Comparison of ENCODE assay signal across 8 cellular contexts in the genomic region with DNA sequence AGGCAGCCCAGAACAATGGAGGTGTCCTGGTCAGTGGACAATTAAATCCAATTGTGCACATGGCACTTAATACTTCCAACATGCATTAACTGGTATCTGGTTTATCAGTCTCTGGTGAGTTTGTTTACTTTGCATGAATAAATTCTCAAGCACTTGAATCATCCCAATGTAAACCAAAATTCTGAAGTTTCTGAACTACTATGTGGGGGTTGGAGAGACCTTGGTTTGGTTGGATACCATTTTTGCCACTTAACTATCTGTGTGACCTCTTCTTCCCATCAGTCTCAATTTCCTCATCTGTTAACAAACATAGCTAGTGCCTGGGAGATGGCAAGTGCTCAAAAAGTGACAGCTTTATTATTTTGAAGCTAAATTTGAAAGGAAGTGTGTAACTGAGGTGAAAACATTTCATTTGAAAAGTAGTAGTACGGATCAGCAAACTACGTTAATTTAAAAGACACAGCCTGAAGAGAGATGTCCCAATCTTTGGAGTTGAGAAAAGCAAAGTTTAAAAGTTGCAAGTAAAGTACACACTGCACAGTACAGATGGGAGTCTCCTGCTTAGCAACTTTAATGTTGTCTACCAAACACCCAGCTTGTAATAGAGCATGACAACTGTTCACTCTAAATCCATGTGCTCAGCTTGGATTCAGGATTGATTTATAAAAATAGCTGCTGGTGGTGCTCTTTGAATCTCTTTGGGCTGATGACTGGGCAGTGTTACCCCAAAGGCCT.
DNase-seq lines count a peak whose midpoint lies in the region; ATAC-seq and TF ChIP-seq lines count a peak whose summit lies in the region.

No MANE protein-coding gene starts in this region.

- H3K4me3 ChIP-seq in GM12864 (ENCODE audit: low read depth, low read length) (peak overlapping the region; percentile 97), Peyer's patch (peak overlapping the region in 3 of 4 donors; percentile 74 to 98 (median 95)), ovary (peak overlapping the region; percentile 99)

- no peak for TF ChIP-seq EP300 in ovary (IDR thresholded peaks at IDR 0.05)

- H3K36me3 ChIP-seq in Peyer's patch (no peaks in the 10 kb centered on the region), ovary (no peaks in the 10 kb centered on the region)

- H3K27ac ChIP-seq in Peyer's patch (peak overlapping the region; percentile 87 to 98 (median 93)), epithelial cell of prostate (peak overlapping the region; percentile 95), ovary (peak overlapping the region in 1 of 2 donors; percentile 69)

- H3K9me3 ChIP-seq in Peyer's patch (no peaks in the 10 kb centered on the region), ovary (no peaks in the 10 kb centered on the region)

- no peak for TF ChIP-seq CTCF in GM12864 (IDR thresholded peaks at IDR 0.05; ENCODE audit: low read depth, low read length, missing control alignments)
- no peak for TF ChIP-seq CTCF in Peyer's patch (IDR thresholded peaks at IDR 0.05)
- TF ChIP-seq CTCF in ovary (IDR thresholded peaks at IDR 0.05) = no peak
- no peak for TF ChIP-seq CTCF in GM20000 (IDR thresholded peaks at IDR 0.05; ENCODE audit: extremely low read depth, missing control alignments)

- peaks cover 0 to 21% (median 4%) of the 10 kb centered on the region in 4 donors for H3K4me1 ChIP-seq in Peyer's patch
- peaks cover 3% of the 10 kb centered on the region for H3K4me1 ChIP-seq in ovary (ENCODE audit: insufficient read depth)

- TF ChIP-seq POLR2A in Peyer's patch (IDR thresholded peaks at IDR 0.05) (no peak), ovary (IDR thresholded peaks at IDR 0.05) (no peak)

- no peak for DNase-seq in GM12864 (ENCODE audit: low read depth)
- DNase-seq in Peyer's patch = no peak
- peak; percentile 39 for DNase-seq in epithelial cell of prostate (ENCODE audit: low read depth, low spot score)
- DNase-seq in ovary = no peak
- DNase-seq in GM20000 (ENCODE audit: low spot score) = no peak
- no peak for DNase-seq in stimulated activated CD4-positive, alpha-beta T cell treated with anti-CD3 and anti-CD28 coated beads, Interleukin-2, amount 100 ng/mL, for 24 hours

- no peaks in the 10 kb centered on the region for H3K27me3 ChIP-seq in Peyer's patch
- no peaks in the 10 kb centered on the region for H3K27me3 ChIP-seq in ovary

- no peak for ATAC-seq in esophagus mucosa
- ATAC-seq in HG03354 (IDR thresholded peaks at IDR 0.05; ENCODE audit: poor library complexity, severe bottlenecking, unreplicated experiment) = no peak

- intact Hi-C loops in ovary (cut with DNase I) = loop anchor here in 1 of 4 donors (10.0 kb wide), 1 partner anchor 52 kb away; no protein-coding TSS in a partner anchor

- 14 to 21% (median 18%) methylated on average over 2 of the region's 2 CpGs for WGBS in ovary, 3 donors
